Comparison of ENCODE assay signal across 14 cellular contexts in genomic region chr10:80411267-80411668, GRCh38. TPM values are rescaled to one million over a fixed set of nuclear protein-coding genes. Genes with fewer than 3 reads are reported as not detected.
DNase-seq lines count a peak whose midpoint lies in the region; ATAC-seq lines count a peak whose summit lies in the region.
"Had no signal": no experiment of that assay in that cellular context is flagged by ENCODE, and none has a peak within 500 bp of the region (broad histone marks: within the 10 kb centered on the region; RNA-seq: fewer than 3 reads in every experiment).

No MANE protein-coding gene starts in this region.

- ATAC-seq in left cardiac atrium (no peak), GM21737 (IDR thresholded peaks at IDR 0.05; ENCODE audit: unreplicated experiment) (no peak)

- H3K27me3 ChIP-seq in adipocyte (replicated peaks; ENCODE audit: control insufficient read depth, insufficient read depth, low read length): no peaks in the 10 kb centered on the region
- H3K27me3 ChIP-seq in effector memory CD4-positive, alpha-beta T cell (replicated peaks; ENCODE audit: control insufficient read depth, insufficient read depth, low read length, poor library complexity, severe bottlenecking): no peaks in the 10 kb centered on the region
- H3K27me3 ChIP-seq: upper lobe of left lung had no signal

- peaks cover 64% of the 10 kb centered on the region for H3K4me1 ChIP-seq in adipocyte (ENCODE audit: control insufficient read depth, insufficient read depth, low read length)
- H3K4me1 ChIP-seq in effector memory CD4-positive, alpha-beta T cell (ENCODE audit: control insufficient read depth, insufficient read depth, low read length, poor library complexity, severe bottlenecking): peaks cover 8% of the 10 kb centered on the region

- peak overlapping the region; percentile 80 for H3K9ac ChIP-seq in adipocyte (ENCODE audit: low read length)

- H3K4me3 ChIP-seq in adipocyte (ENCODE audit: low read length): no peak overlapping the region
- H3K4me3 ChIP-seq in effector memory CD4-positive, alpha-beta T cell (ENCODE audit: insufficient read depth, low read depth, low read length, poor library complexity, severe bottlenecking): no peak overlapping the region
- H3K4me3 ChIP-seq: upper lobe of left lung had no signal

- peak; percentile 27 for DNase-seq in EL
- DNase-seq in adipocyte (ENCODE audit: low read depth): peak; percentile 19
- DNase-seq in left cardiac atrium: peak; percentile 44
- DNase-seq in pulmonary artery endothelial cell (ENCODE audit: low read depth, low spot score): peak; percentile 87
- no peak for DNase-seq in NCI-H524 treated with DMSO at 0.1 percent for 48 hours (lab: John Stamatoyannopoulos, UW)
- no peak for DNase-seq in NCI-H187 (lab: John Stamatoyannopoulos, UW)
- no peak for DNase-seq in effector memory CD4-positive, alpha-beta T cell
- DNase-seq: activated naive CD8-positive, alpha-beta T cell treated with anti-CD3 and anti-CD28 coated beads, Interleukin-2, amount 10 ng/mL, durations not matched to agents 7 days and 5 days; HFFc6; upper lobe of left lung had no signal

- no peaks in the 10 kb centered on the region for H3K36me3 ChIP-seq in adipocyte (ENCODE audit: control insufficient read depth, insufficient read depth, low read length, severe bottlenecking)
- H3K36me3 ChIP-seq in effector memory CD4-positive, alpha-beta T cell (ENCODE audit: control insufficient read depth, insufficient read depth, low read length): no peaks in the 10 kb centered on the region
- H3K36me3 ChIP-seq: upper lobe of left lung had no signal

- intact Hi-C loops in left cardiac atrium (cut with DNase I): no loop called here

- no peaks in the 10 kb centered on the region for H3K9me3 ChIP-seq in adipocyte (ENCODE audit: control insufficient read depth, low read length)
- H3K9me3 ChIP-seq in effector memory CD4-positive, alpha-beta T cell (ENCODE audit: control insufficient read depth, low read length): no peaks in the 10 kb centered on the region
- H3K9me3 ChIP-seq: upper lobe of left lung had no signal

- no peak overlapping the region for H3K27ac ChIP-seq in effector memory CD4-positive, alpha-beta T cell (ENCODE audit: insufficient read depth, low read length, poor library complexity, severe bottlenecking)
- H3K27ac ChIP-seq: upper lobe of left lung had no signal

RNA-seq across cellular contexts. Expression of gene PRXL2A, which starts 2.9 kb away (rescaled TPM):
- 100 to 1,000 TPM; 112 to 120 TPM for total RNA-seq in left cardiac atrium
- total RNA-seq in pulmonary artery endothelial cell: 87.0 and 219 TPM in 2 replicates

RNA-seq across cellular contexts. Expression of gene TSPAN14, which starts 42.8 kb away (rescaled TPM):
- total RNA-seq in left cardiac atrium (10 to 100 TPM; 44.3 to 51.0 TPM), pulmonary artery endothelial cell (88.0 and 124 TPM in 2 replicates)

RNA-seq across cellular contexts. Expression of gene DYDC2, which starts 54.7 kb away (rescaled TPM):
- total RNA-seq in left cardiac atrium (not detected), pulmonary artery endothelial cell (not detected in 2 replicates)
- total RNA-seq: activated naive CD8-positive, alpha-beta T cell treated with anti-CD3 and anti-CD28 coated beads, Interleukin-2, amount 10 ng/mL, durations not matched to agents 7 days and 5 days; HFFc6; posterior vena cava; T-helper 2 cell treated with Interferon-gamma antibody and Interleukin-4, amounts not matched to agents 100 ng/mL and 5 ng/mL, for 36 hours had no signal

RNA-seq across cellular contexts. Expression of gene DYDC1, which starts 54.7 kb away (rescaled TPM):
- total RNA-seq in left cardiac atrium (not detected), pulmonary artery endothelial cell (not detected in 2 replicates)
- total RNA-seq: activated naive CD8-positive, alpha-beta T cell treated with anti-CD3 and anti-CD28 coated beads, Interleukin-2, amount 10 ng/mL, durations not matched to agents 7 days and 5 days; HFFc6; kidney epithelial cell; posterior vena cava; T-helper 2 cell treated with Interferon-gamma antibody and Interleukin-4, amounts not matched to agents 100 ng/mL and 5 ng/mL, for 36 hours had no signal

Comparison
In these comparisons a context has a peak if more than half of its experiments do, and no peak if none do; other contexts are left out.
1. DNase-seq: peak in EL (single experiment), adipocyte (single experiment), left cardiac atrium (single experiment) and pulmonary artery endothelial cell (single experiment); none in NCI-H524 treated with DMSO at 0.1 percent for 48 hours (single experiment), NCI-H187 (0 of 2) and effector memory CD4-positive, alpha-beta T cell (0 of 3).